Comparison of ENCODE assay signal across 1 cellular context in genomic region chr9:35736201-35736633, GRCh38.
TF ChIP-seq lines count a peak whose summit lies in the region.

No MANE protein-coding gene starts in this region.

TF ChIP-seq in endothelial cell of umbilical vein, 7 proteins besides CTCF, POLR2A, EP300 and RAD21:
- TF ChIP-seq JUN (IDR thresholded peaks at IDR 0.05; ENCODE audit: borderline replicate concordance, insufficient read depth, insufficient read length, low read depth) (no peak), MAX (IDR thresholded peaks at IDR 0.05; ENCODE audit: insufficient read depth, insufficient read length) (no peak)
